10 cellular contexts compared by ENCODE assay signal in genomic region chrX:39813631-39814246, GRCh38.
DNase-seq lines count a peak whose midpoint lies in the region; ATAC-seq and TF ChIP-seq lines count a peak whose summit lies in the region.
"Had no signal": no experiment of that assay in that cellular context is flagged by ENCODE, and none has a peak within 500 bp of the region (broad histone marks: within the 10 kb centered on the region; RNA-seq: fewer than 3 reads in every experiment).

No MANE protein-coding gene starts in this region.

- intact Hi-C loops in left cardiac atrium (cut with DNase I): loop anchor here in 1 of 2 donors (10.0 kb wide), 2 partner anchors 281 to 451 kb away; partner anchors contain the start of gene BCOR

- peaks cover 5% of the 10 kb centered on the region for H3K9me3 ChIP-seq in WERI-Rb-1 (ENCODE audit: severe bottlenecking)

- no peaks in the 10 kb centered on the region for H3K27me3 Mint-ChIP-seq in activated T-cell treated with anti-CD3 and anti-CD28 coated beads, Interleukin-2, amount 50 U/mL, for 4 hours (ENCODE audit: low read depth)
- H3K27me3 Mint-ChIP-seq in chondrocyte (ENCODE audit: low read depth): no peaks in the 10 kb centered on the region
- H3K27me3 Mint-ChIP-seq: activated naive CD8-positive, alpha-beta T cell had no signal

- H3K36me3 ChIP-seq in WERI-Rb-1: no peaks in the 10 kb centered on the region

- DNase-seq in GM04504 (ENCODE audit: low read depth): peak; percentile 52
- peak; percentile 96 for DNase-seq in WERI-Rb-1
- DNase-seq in left cardiac atrium: peak; percentile 80
- peak; percentile 71 for DNase-seq in skeletal muscle cell (ENCODE audit: low read depth)
- no peak for DNase-seq in hepatic stellate cell (ENCODE audit: low spot score)
- DNase-seq in activated T-cell treated with anti-CD3 and anti-CD28 coated beads, Interleukin-2, amount 50 U/mL, for 4 hours: no peak
- no peak for DNase-seq in stimulated activated effector memory CD8-positive, alpha-beta T cell treated with anti-CD3 and anti-CD28 coated beads, Interleukin-12 subunit alpha, Interleukin-12 subunit beta, amount 100 ng/mL, for 72 hours (ENCODE audit: low spot score in 2 of 2)
- DNase-seq in chondrocyte (ENCODE audit: low spot score): no peak
- DNase-seq: naive B cell had no signal

- H3K9me3 Mint-ChIP-seq in activated T-cell treated with anti-CD3 and anti-CD28 coated beads, Interleukin-2, amount 50 U/mL, for 4 hours: no peaks in the 10 kb centered on the region
- no peaks in the 10 kb centered on the region for H3K9me3 Mint-ChIP-seq in stimulated activated effector memory CD8-positive, alpha-beta T cell treated with anti-CD3 and anti-CD28 coated beads, Interleukin-12 subunit alpha, Interleukin-12 subunit beta, amount 100 ng/mL, for 72 hours
- H3K9me3 Mint-ChIP-seq in chondrocyte (ENCODE audit: low read depth): peaks cover 3% of the 10 kb centered on the region
- H3K9me3 Mint-ChIP-seq: naive B cell had no signal

- H3K27ac Mint-ChIP-seq in stimulated activated effector memory CD8-positive, alpha-beta T cell treated with anti-CD3 and anti-CD28 coated beads, Interleukin-12 subunit alpha, Interleukin-12 subunit beta, amount 100 ng/mL, for 72 hours: no peak overlapping the region
- no peak overlapping the region for H3K27ac Mint-ChIP-seq in chondrocyte (ENCODE audit: unreplicated experiment)
- H3K27ac Mint-ChIP-seq: activated naive CD8-positive, alpha-beta T cell; naive B cell had no signal

- H3K27me3 ChIP-seq in WERI-Rb-1 (ENCODE audit: insufficient read depth, low read depth, severe bottlenecking): no peaks in the 10 kb centered on the region

- peaks cover 27% of the 10 kb centered on the region for H3K4me1 Mint-ChIP-seq in activated T-cell treated with anti-CD3 and anti-CD28 coated beads, Interleukin-2, amount 50 U/mL, for 4 hours (ENCODE audit: low read depth)
- H3K4me1 Mint-ChIP-seq in stimulated activated effector memory CD8-positive, alpha-beta T cell treated with anti-CD3 and anti-CD28 coated beads, Interleukin-12 subunit alpha, Interleukin-12 subunit beta, amount 100 ng/mL, for 72 hours: peaks cover 26% of the 10 kb centered on the region
- H3K4me1 Mint-ChIP-seq in chondrocyte (ENCODE audit: low read depth): peaks cover 25% of the 10 kb centered on the region

- H3K4me3 ChIP-seq in WERI-Rb-1 (ENCODE audit: low read depth, low read length): no peak overlapping the region
- no peak overlapping the region for H3K4me3 ChIP-seq in skeletal muscle cell (ENCODE audit: low read depth, low read length)

- no peaks in the 10 kb centered on the region for H3K36me3 Mint-ChIP-seq in activated T-cell treated with anti-CD3 and anti-CD28 coated beads, Interleukin-2, amount 50 U/mL, for 4 hours (ENCODE audit: insufficient read depth)
- no peaks in the 10 kb centered on the region for H3K36me3 Mint-ChIP-seq in stimulated activated effector memory CD8-positive, alpha-beta T cell treated with anti-CD3 and anti-CD28 coated beads, Interleukin-12 subunit alpha, Interleukin-12 subunit beta, amount 100 ng/mL, for 72 hours
- H3K36me3 Mint-ChIP-seq in chondrocyte (ENCODE audit: low read depth): no peaks in the 10 kb centered on the region
- H3K36me3 Mint-ChIP-seq: activated naive CD8-positive, alpha-beta T cell had no signal

- peak; percentile 80 to 82 for ATAC-seq in left cardiac atrium
- no peak for ATAC-seq in activated T-cell treated with anti-CD3 and anti-CD28 coated beads, Interleukin-2, amount 50 U/mL, for 4 hours
- no peak for ATAC-seq in stimulated activated effector memory CD8-positive, alpha-beta T cell treated with anti-CD3 and anti-CD28 coated beads, Interleukin-12 subunit alpha, Interleukin-12 subunit beta, amount 100 ng/mL, for 72 hours

- no peak overlapping the region for H3K4me3 Mint-ChIP-seq in activated T-cell treated with anti-CD3 and anti-CD28 coated beads, Interleukin-2, amount 50 U/mL, for 4 hours
- H3K4me3 Mint-ChIP-seq in stimulated activated effector memory CD8-positive, alpha-beta T cell treated with anti-CD3 and anti-CD28 coated beads, Interleukin-12 subunit alpha, Interleukin-12 subunit beta, amount 100 ng/mL, for 72 hours: no peak overlapping the region
- H3K4me3 Mint-ChIP-seq in chondrocyte (ENCODE audit: unreplicated experiment): no peak overlapping the region
- H3K4me3 Mint-ChIP-seq: activated naive CD8-positive, alpha-beta T cell; naive B cell had no signal

- H3K27ac ChIP-seq in WERI-Rb-1: peak overlapping the region; percentile 76

- peak; percentile 16; the same call in 1 of the 2 replicates for TF ChIP-seq CTCF in WERI-Rb-1 (IDR thresholded peaks at IDR 0.05; ENCODE audit: low read depth, low read length)
- TF ChIP-seq CTCF in chondrocyte (IDR thresholded peaks at IDR 0.05): no peak

Comparison
In these comparisons a context has a peak if more than half of its experiments do, and no peak if none do; other contexts are left out.
1. DNase-seq: peak in GM04504 (single experiment), WERI-Rb-1 (single experiment), left cardiac atrium (single experiment) and skeletal muscle cell (single experiment); none in hepatic stellate cell (single experiment), activated T-cell treated with anti-CD3 and anti-CD28 coated beads, Interleukin-2, amount 50 U/mL, for 4 hours (single experiment), stimulated activated effector memory CD8-positive, alpha-beta T cell treated with anti-CD3 and anti-CD28 coated beads, Interleukin-12 subunit alpha, Interleukin-12 subunit beta, amount 100 ng/mL, for 72 hours (0 of 2) and chondrocyte (single experiment).
2. ATAC-seq: peak in left cardiac atrium (2 of 2); none in activated T-cell treated with anti-CD3 and anti-CD28 coated beads, Interleukin-2, amount 50 U/mL, for 4 hours (0 of 2) and stimulated activated effector memory CD8-positive, alpha-beta T cell treated with anti-CD3 and anti-CD28 coated beads, Interleukin-12 subunit alpha, Interleukin-12 subunit beta, amount 100 ng/mL, for 72 hours (single experiment).